12 cellular contexts compared by ENCODE assay signal in genomic region chr15:74857671-74858365, GRCh38. TPM values are rescaled to one million over a fixed set of nuclear protein-coding genes. Genes with fewer than 3 reads are reported as not detected.
A peak's percentile ranks its signal among the peaks of the same experiment; 100 is the strongest.
DNase-seq lines count a peak whose midpoint lies in the region; ATAC-seq and TF ChIP-seq lines count a peak whose summit lies in the region.
"Had no signal": no experiment of that assay in that cellular context is flagged by ENCODE, and none has a peak within 500 bp of the region (broad histone marks: within the 10 kb centered on the region; RNA-seq: fewer than 3 reads in every experiment).

No MANE protein-coding gene starts in this region.

- no peak for TF ChIP-seq CTCF in coronary artery (IDR thresholded peaks at IDR 0.05)

- H3K36me3 Mint-ChIP-seq in activated T-helper 1 cell treated with anti-CD3 and anti-CD28 coated beads, Interleukin-12 subunit alpha, Interleukin-12 subunit beta, Interleukin-2, Interleukin-4 antibody, amounts not matched to agents 30 ng/mL and 10 ng/mL and 1 ng/mL, durations not matched to agents 14 hours and 24 hours and 36 hours (ENCODE audit: low read depth), result peaks cover 11% of the 10 kb centered on the region

- H3K27ac ChIP-seq in skin epidermis, result peak overlapping the region in 12 of 21 experiments; percentile 0 to 68 (median 36)
- no peak overlapping the region for H3K27ac ChIP-seq in coronary artery
- H3K27ac ChIP-seq: A549, HL-60 had no signal

- peak; percentile 21 for ATAC-seq in HG02642 (IDR thresholded peaks at IDR 0.05; ENCODE audit: poor library complexity, unreplicated experiment)

- intact Hi-C loops in activated T-helper 1 cell treated with anti-CD3 and anti-CD28 coated beads, Interleukin-12 subunit alpha, Interleukin-12 subunit beta, Interleukin-2, Interleukin-4 antibody, amounts not matched to agents 30 ng/mL and 10 ng/mL and 1 ng/mL, durations not matched to agents 14 hours and 24 hours and 36 hours (cut with micrococcal nuclease), result no loop called here

- peak overlapping the region; percentile 82 for H3K27ac Mint-ChIP-seq in activated T-helper 1 cell treated with anti-CD3 and anti-CD28 coated beads, Interleukin-12 subunit alpha, Interleukin-12 subunit beta, Interleukin-2, Interleukin-4 antibody, amounts not matched to agents 30 ng/mL and 10 ng/mL and 1 ng/mL, durations not matched to agents 14 hours and 24 hours and 36 hours

- H3K4me1 Mint-ChIP-seq in activated T-helper 1 cell treated with anti-CD3 and anti-CD28 coated beads, Interleukin-12 subunit alpha, Interleukin-12 subunit beta, Interleukin-2, Interleukin-4 antibody, amounts not matched to agents 30 ng/mL and 10 ng/mL and 1 ng/mL, durations not matched to agents 14 hours and 24 hours and 36 hours (ENCODE audit: low read depth), result peaks cover 34% of the 10 kb centered on the region

- no peaks in the 10 kb centered on the region for H3K9me3 Mint-ChIP-seq in activated T-helper 1 cell treated with anti-CD3 and anti-CD28 coated beads, Interleukin-12 subunit alpha, Interleukin-12 subunit beta, Interleukin-2, Interleukin-4 antibody, amounts not matched to agents 30 ng/mL and 10 ng/mL and 1 ng/mL, durations not matched to agents 14 hours and 24 hours and 36 hours

- no peak overlapping the region for H3K4me3 ChIP-seq in skin epidermis
- no peak overlapping the region for H3K4me3 ChIP-seq in coronary artery
- H3K4me3 ChIP-seq: A549 had no signal

- peak; percentile 5 for DNase-seq in NCI-H510A (lab: John Stamatoyannopoulos, UW)
- no peak for DNase-seq in NCI-H510A treated with DMSO at 0.1 percent for 48 hours (lab: John Stamatoyannopoulos, UW)
- no peak for DNase-seq in activated T-helper 1 cell treated with anti-CD3 and anti-CD28 coated beads, Interleukin-12 subunit alpha, Interleukin-12 subunit beta, Interleukin-2, Interleukin-4 antibody, amounts not matched to agents 30 ng/mL and 10 ng/mL and 1 ng/mL, durations not matched to agents 14 hours and 24 hours and 36 hours (ENCODE audit: low spot score)
- DNase-seq in coronary artery (ENCODE audit: low spot score), result no peak
- no peak for DNase-seq in HT-29 (ENCODE audit: low spot score)
- no peak for DNase-seq in NCI-H82 treated with DMSO at 0.1 percent for 48 hours (lab: John Stamatoyannopoulos, UW; ENCODE audit: unreplicated experiment)
- DNase-seq: activated CD4-positive, alpha-beta T cell treated with anti-CD3 and anti-CD28 coated beads, Interleukin-2, amount 50 U/mL, for 1 hour had no signal

- H3K27me3 Mint-ChIP-seq in activated T-helper 1 cell treated with anti-CD3 and anti-CD28 coated beads, Interleukin-12 subunit alpha, Interleukin-12 subunit beta, Interleukin-2, Interleukin-4 antibody, amounts not matched to agents 30 ng/mL and 10 ng/mL and 1 ng/mL, durations not matched to agents 14 hours and 24 hours and 36 hours (ENCODE audit: insufficient read depth), result no peaks in the 10 kb centered on the region

- no peak overlapping the region for H3K4me3 Mint-ChIP-seq in activated T-helper 1 cell treated with anti-CD3 and anti-CD28 coated beads, Interleukin-12 subunit alpha, Interleukin-12 subunit beta, Interleukin-2, Interleukin-4 antibody, amounts not matched to agents 30 ng/mL and 10 ng/mL and 1 ng/mL, durations not matched to agents 14 hours and 24 hours and 36 hours

RNA-seq across cellular contexts. Expression of gene ULK3, which starts 14.9 kb away (rescaled TPM):
- total RNA-seq in activated T-helper 1 cell treated with anti-CD3 and anti-CD28 coated beads, Interleukin-12 subunit alpha, Interleukin-12 subunit beta, Interleukin-2, Interleukin-4 antibody, amounts not matched to agents 30 ng/mL and 10 ng/mL and 1 ng/mL, durations not matched to agents 14 hours and 24 hours and 36 hours, result 52.1 and 52.4 TPM in 2 replicates
- total RNA-seq in HT-29 (2014; rRNA removed; shearing (Covaris generic)), result 96.4 and 97.0 TPM in 2 replicates

RNA-seq across cellular contexts. Expression of gene SCAMP2, which starts 15.3 kb away (rescaled TPM):
- 93.7 and 103 TPM in 2 replicates for total RNA-seq in activated T-helper 1 cell treated with anti-CD3 and anti-CD28 coated beads, Interleukin-12 subunit alpha, Interleukin-12 subunit beta, Interleukin-2, Interleukin-4 antibody, amounts not matched to agents 30 ng/mL and 10 ng/mL and 1 ng/mL, durations not matched to agents 14 hours and 24 hours and 36 hours
- 45.6 and 57.4 TPM in 2 replicates for total RNA-seq in HT-29 (2014; rRNA removed; shearing (Covaris generic))

RNA-seq across cellular contexts. Expression of gene CPLX3, which starts 31.4 kb away (rescaled TPM):
- total RNA-seq in activated T-helper 1 cell treated with anti-CD3 and anti-CD28 coated beads, Interleukin-12 subunit alpha, Interleukin-12 subunit beta, Interleukin-2, Interleukin-4 antibody, amounts not matched to agents 30 ng/mL and 10 ng/mL and 1 ng/mL, durations not matched to agents 14 hours and 24 hours and 36 hours, result 0.17 and 0.29 TPM in 2 replicates
- 0.13 and 0.25 TPM in 2 replicates for total RNA-seq in HT-29 (2014; rRNA removed; shearing (Covaris generic))

RNA-seq across cellular contexts. Expression of gene MPI, which starts 32.0 kb away (rescaled TPM):
- 57.7 and 62.8 TPM in 2 replicates for total RNA-seq in activated T-helper 1 cell treated with anti-CD3 and anti-CD28 coated beads, Interleukin-12 subunit alpha, Interleukin-12 subunit beta, Interleukin-2, Interleukin-4 antibody, amounts not matched to agents 30 ng/mL and 10 ng/mL and 1 ng/mL, durations not matched to agents 14 hours and 24 hours and 36 hours
- total RNA-seq in HT-29 (2014; rRNA removed; shearing (Covaris generic)), result 61.3 and 81.8 TPM in 2 replicates

RNA-seq across cellular contexts. Expression of gene LMAN1L, which starts 45.2 kb away (rescaled TPM):
- 0.75 and 0.93 TPM in 2 replicates for total RNA-seq in activated T-helper 1 cell treated with anti-CD3 and anti-CD28 coated beads, Interleukin-12 subunit alpha, Interleukin-12 subunit beta, Interleukin-2, Interleukin-4 antibody, amounts not matched to agents 30 ng/mL and 10 ng/mL and 1 ng/mL, durations not matched to agents 14 hours and 24 hours and 36 hours
- total RNA-seq in HT-29 (2014; rRNA removed; shearing (Covaris generic)), result not detected in 2 replicates
- total RNA-seq: NCI-H460 had no signal

Comparison
In these comparisons a context has a peak if more than half of its experiments do, and no peak if none do; other contexts are left out.
1. H3K27ac ChIP-seq: peak in skin epidermis (12 of 21); none in coronary artery (0 of 2).